Comparison of ENCODE assay signal across 16 cellular contexts in genomic region chr21:35716886-35717285, GRCh38.
A peak's percentile ranks its signal among the peaks of the same experiment; 100 is the strongest.
DNase-seq lines count a peak whose midpoint lies in the region; ATAC-seq lines count a peak whose summit lies in the region.
"Had no signal": no experiment of that assay in that cellular context is flagged by ENCODE, and none has a peak within 500 bp of the region (broad histone marks: within the 10 kb centered on the region; RNA-seq: fewer than 3 reads in every experiment).

No MANE protein-coding gene starts in this region.

- no peak for ATAC-seq in HG03457 (IDR thresholded peaks at IDR 0.05; ENCODE audit: unreplicated experiment)
- ATAC-seq: CD8-positive, alpha-beta T cell; GM23338 had no signal

- DNase-seq in DMS 273 (lab: John Stamatoyannopoulos, UW; ENCODE audit: unreplicated experiment) (peak; percentile 4), DMS 273 treated with DMSO at 0.1 percent for 48 hours (lab: John Stamatoyannopoulos, UW) (no peak), NCI-H524 treated with DMSO at 0.1 percent for 48 hours (lab: John Stamatoyannopoulos, UW) (peak; percentile 15), myocyte (ENCODE audit: low read depth) (peak; percentile 32), UCSD-AML1 (lab: John Stamatoyannopoulos, UW; ENCODE audit: unreplicated experiment) (no peak), NCI-H1417 treated with DMSO at 0.1 percent for 48 hours (lab: John Stamatoyannopoulos, UW) (no peak)
- DNase-seq: Caco-2; CD4-positive, CD25-positive, alpha-beta regulatory T cell; CD8-positive, alpha-beta T cell; DMS53; DMS79 treated with DMSO at 0.1 percent for 48 hours; GF-D8; H9; HFFc6 had no signal

Comparison
In these comparisons a context has a peak if more than half of its experiments do, and no peak if none do; other contexts are left out.
1. DNase-seq: peak in DMS 273 (single experiment), NCI-H524 treated with DMSO at 0.1 percent for 48 hours (single experiment) and myocyte (single experiment); none in DMS 273 treated with DMSO at 0.1 percent for 48 hours (single experiment), UCSD-AML1 (single experiment) and NCI-H1417 treated with DMSO at 0.1 percent for 48 hours (single experiment).